ENCODE assay signal across 18 cellular contexts in the genomic region with DNA sequence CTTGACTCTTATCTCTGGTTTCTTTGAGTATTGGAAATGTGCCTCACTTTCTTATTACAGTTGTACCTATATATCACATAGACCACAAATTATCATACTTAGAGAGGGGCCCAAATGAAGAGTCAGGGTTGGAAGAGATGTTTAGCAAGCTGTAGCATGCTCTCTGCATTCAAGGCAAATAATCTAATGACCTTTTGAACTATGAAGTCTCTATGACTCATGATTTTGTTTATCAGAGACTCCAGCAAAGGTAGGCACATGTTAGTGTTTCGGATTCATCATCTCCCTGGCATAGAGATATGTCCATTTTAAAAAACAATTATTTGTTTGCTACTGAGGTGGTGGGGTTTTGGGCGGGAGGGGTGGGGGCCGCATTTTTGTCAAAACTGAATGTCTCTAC.
"Had no signal": no experiment of that assay in that cellular context is flagged by ENCODE, and none has a peak within 500 bp of the region (broad histone marks: within the 10 kb centered on the region; RNA-seq: fewer than 3 reads in every experiment).

No MANE protein-coding gene starts in this region.

- H3K27ac ChIP-seq: heart left ventricle, neutrophil, psoas muscle, testis, transverse colon had no signal

- H3K4me3 Mint-ChIP-seq: dendritic cell treated with granulocyte-macrophage colony-stimulating factor and Interleukin-4, amounts not matched to agents 40 ng/mL and 50 ng/mL, for 4 days; effector memory CD8-positive, alpha-beta T cell; naive thymus-derived CD8-positive, alpha-beta T cell; stimulated activated naive B cell treated with anti-CD40 and anti-IgM and Interleukin-4, amounts not matched to agents 10 μg/mL and 1 μg/mL and 100 μg/mL, for 72 hours; stimulated activated naive CD8-positive, alpha-beta T cell treated with anti-CD3 and anti-CD28 coated beads, Interleukin-15, amount 100 ng/mL, for 72 hours had no signal

- H3K4me1 Mint-ChIP-seq: naive thymus-derived CD8-positive, alpha-beta T cell; stimulated activated naive B cell treated with anti-CD40 and anti-IgM and Interleukin-4, amounts not matched to agents 10 μg/mL and 1 μg/mL and 100 μg/mL, for 72 hours; stimulated activated naive CD8-positive, alpha-beta T cell treated with anti-CD3 and anti-CD28 coated beads, Interleukin-15, amount 100 ng/mL, for 72 hours had no signal

- H3K36me3 Mint-ChIP-seq: stimulated activated naive B cell treated with anti-CD40 and anti-IgM and Interleukin-4, amounts not matched to agents 10 μg/mL and 1 μg/mL and 100 μg/mL, for 72 hours had no signal

- H3K27ac Mint-ChIP-seq: dendritic cell treated with granulocyte-macrophage colony-stimulating factor and Interleukin-4, amounts not matched to agents 40 ng/mL and 50 ng/mL, for 4 days; effector memory CD8-positive, alpha-beta T cell; naive thymus-derived CD8-positive, alpha-beta T cell; stimulated activated naive B cell treated with anti-CD40 and anti-IgM and Interleukin-4, amounts not matched to agents 10 μg/mL and 1 μg/mL and 100 μg/mL, for 72 hours; stimulated activated naive CD8-positive, alpha-beta T cell treated with anti-CD3 and anti-CD28 coated beads, Interleukin-15, amount 100 ng/mL, for 72 hours had no signal

- H3K27me3 Mint-ChIP-seq: dendritic cell treated with granulocyte-macrophage colony-stimulating factor and Interleukin-4, amounts not matched to agents 40 ng/mL and 50 ng/mL, for 4 days; effector memory CD8-positive, alpha-beta T cell; naive thymus-derived CD8-positive, alpha-beta T cell; stimulated activated naive B cell treated with anti-CD40 and anti-IgM and Interleukin-4, amounts not matched to agents 10 μg/mL and 1 μg/mL and 100 μg/mL, for 72 hours; stimulated activated naive CD8-positive, alpha-beta T cell treated with anti-CD3 and anti-CD28 coated beads, Interleukin-15, amount 100 ng/mL, for 72 hours had no signal

- H3K4me3 ChIP-seq: heart left ventricle, mucosa of descending colon, psoas muscle, testis, transverse colon had no signal

- H3K9me3 ChIP-seq: mucosa of descending colon, neutrophil, psoas muscle, testis, transverse colon had no signal

- H3K4me1 ChIP-seq: heart left ventricle, psoas muscle, testis, transverse colon had no signal

- DNase-seq: effector memory CD8-positive, alpha-beta T cell; erythroblast; heart left ventricle; hypothalamus; kidney glomerular epithelial cell; mucosa of descending colon; naive thymus-derived CD8-positive, alpha-beta T cell; psoas muscle; retina; stimulated activated CD4-positive, alpha-beta T cell treated with anti-CD3 and anti-CD28 coated beads, Interleukin-2, amount 100 ng/mL, for 24 hours; stimulated activated CD4-positive, alpha-beta T cell treated with anti-CD3 and anti-CD28 coated beads, Interleukin-4, amount 100 ng/mL, for 4 hours; stimulated activated naive B cell treated with anti-CD40 and anti-IgM and Interleukin-4, amounts not matched to agents 10 μg/mL and 1 μg/mL and 100 μg/mL, for 72 hours; stimulated activated naive CD8-positive, alpha-beta T cell treated with anti-CD3 and anti-CD28 coated beads, Interleukin-15, amount 100 ng/mL, for 72 hours; testis; transverse colon had no signal

- H3K27me3 ChIP-seq: heart left ventricle, neutrophil, testis, transverse colon had no signal

- ATAC-seq: effector memory CD8-positive, alpha-beta T cell; heart left ventricle; mucosa of descending colon; naive thymus-derived CD8-positive, alpha-beta T cell; psoas muscle; sciatic nerve; stimulated activated naive B cell treated with anti-CD40 and anti-IgM and Interleukin-4, amounts not matched to agents 10 μg/mL and 1 μg/mL and 100 μg/mL, for 72 hours; stimulated activated naive CD8-positive, alpha-beta T cell treated with anti-CD3 and anti-CD28 coated beads, Interleukin-15, amount 100 ng/mL, for 72 hours had no signal

- H3K36me3 ChIP-seq: heart left ventricle, neutrophil, transverse colon had no signal
